9 cellular contexts compared by ENCODE assay signal in the genomic region with DNA sequence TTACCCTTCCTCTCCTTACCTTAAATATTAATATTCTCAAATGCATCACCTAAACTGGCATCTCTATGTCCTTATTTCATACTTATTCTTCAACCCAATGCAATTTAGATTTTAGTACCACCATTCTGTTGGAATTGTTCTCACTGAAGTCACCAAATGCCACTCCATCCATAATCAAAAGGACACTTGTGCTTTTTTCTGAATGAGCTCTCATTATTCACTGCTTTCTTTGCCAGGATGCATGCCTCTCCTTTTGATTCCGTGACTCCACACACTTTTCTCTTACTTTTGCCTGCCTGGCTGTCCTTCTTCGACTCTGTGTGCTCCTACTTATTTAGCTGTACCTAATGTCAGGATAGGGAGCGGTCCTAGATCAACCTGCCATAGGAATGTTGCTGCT.
"Had no signal": no experiment of that assay in that cellular context is flagged by ENCODE, and none has a peak within 500 bp of the region (broad histone marks: within the 10 kb centered on the region; RNA-seq: fewer than 3 reads in every experiment).

No MANE protein-coding gene starts in this region.

- H3K27ac ChIP-seq: GM23248, HL-60 had no signal

- H2AFZ ChIP-seq: GM23248 had no signal

- H3K4me1 ChIP-seq: HAP-1 had no signal

- H3K27ac Mint-ChIP-seq: HFFc6, IgD-negative memory B cell had no signal

- H3K36me3 ChIP-seq: HAP-1 had no signal

- H3K27me3 Mint-ChIP-seq: IgD-negative memory B cell had no signal

- DNase-seq: GOT3, H7, HFFc6 had no signal

- H3K36me3 Mint-ChIP-seq: IgD-negative memory B cell had no signal

- H3K9me3 Mint-ChIP-seq: HFFc6, IgD-negative memory B cell had no signal

- H3K4me3 Mint-ChIP-seq: HFFc6, IgD-negative memory B cell had no signal

- H3K9me3 ChIP-seq: HAP-1 had no signal

- H3K4me3 ChIP-seq: GM23248, HAP-1 had no signal

- ATAC-seq: HCT116, HepG2 had no signal
